Comparison of ENCODE assay signal across 9 cellular contexts in the genomic region with DNA sequence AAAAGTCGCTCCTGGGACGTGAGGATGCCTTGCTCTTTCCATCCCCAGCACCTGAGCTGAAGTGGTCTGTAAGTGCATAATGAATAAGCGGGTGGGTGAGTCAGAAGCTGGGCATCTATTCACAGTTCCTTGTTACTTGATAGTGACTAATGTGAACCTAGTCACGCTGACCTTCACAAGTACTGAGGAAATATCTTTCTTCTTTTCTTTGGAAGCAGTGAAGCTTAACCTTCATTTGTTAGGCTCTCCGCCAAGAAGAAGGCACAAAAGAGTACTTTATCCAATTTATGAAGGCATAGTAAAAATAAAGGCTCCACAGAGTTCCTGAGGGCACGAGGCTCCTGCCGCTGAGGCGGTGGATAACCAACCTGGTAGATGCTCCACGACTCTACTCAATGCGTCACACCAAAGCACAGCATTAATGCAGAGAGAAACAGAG.
DNase-seq lines count a peak whose midpoint lies in the region; ATAC-seq, FAIRE-seq and TF ChIP-seq lines count a peak whose summit lies in the region.
"Had no signal": no experiment of that assay in that cellular context is flagged by ENCODE, and none has a peak within 500 bp of the region (broad histone marks: within the 10 kb centered on the region; RNA-seq: fewer than 3 reads in every experiment).

No MANE protein-coding gene starts in this region.

- intact Hi-C loops in sciatic nerve (cut with DNase I): no loop called here

- H3K4me2 ChIP-seq in astrocyte (ENCODE audit: low read length): peak overlapping the region; percentile 75

- H3K36me3 ChIP-seq in astrocyte (ENCODE audit: insufficient read depth, low read length): no peaks in the 10 kb centered on the region

- TF ChIP-seq CTCF in astrocyte (IDR thresholded peaks at IDR 0.05; ENCODE audit: insufficient read depth, low read depth, low read length): no peak

- H3K9me3 Mint-ChIP-seq in astrocyte (ENCODE audit: unreplicated experiment) (no peaks in the 10 kb centered on the region), T-cell (peaks cover 4 to 15% (median 12%) of the 10 kb centered on the region in 3 donors)

- H3K27ac Mint-ChIP-seq in astrocyte (ENCODE audit: unreplicated experiment) (peak overlapping the region; percentile 87), T-cell (no peak overlapping the region)

- H3K36me3 Mint-ChIP-seq in astrocyte (ENCODE audit: low read depth, unreplicated experiment) (no peaks in the 10 kb centered on the region), T-cell (no peaks in the 10 kb centered on the region)

- no peaks in the 10 kb centered on the region for H3K9me3 ChIP-seq in astrocyte (ENCODE audit: insufficient read depth, low read depth, low read length)

- peaks cover 19% of the 10 kb centered on the region for H3K4me1 ChIP-seq in astrocyte (ENCODE audit: insufficient read depth, low read length)

- no peaks in the 10 kb centered on the region for H3K27me3 Mint-ChIP-seq in astrocyte (ENCODE audit: low read depth, unreplicated experiment)
- no peaks in the 10 kb centered on the region for H3K27me3 Mint-ChIP-seq in T-cell

- H3K27ac ChIP-seq in astrocyte (ENCODE audit: low read depth, low read length): peak overlapping the region; percentile 66

- H3K4me3 ChIP-seq in astrocyte (ENCODE audit: insufficient read depth, low read depth, low read length): peak overlapping the region; percentile 19
- H3K4me3 ChIP-seq: K562 had no signal

- peak; percentile 99 for FAIRE-seq in astrocyte (lab: Jason Lieb, UNC)
- FAIRE-seq: K562 had no signal

- H3K4me1 Mint-ChIP-seq in astrocyte (ENCODE audit: low read depth, unreplicated experiment) (peaks cover 23% of the 10 kb centered on the region), T-cell (no peaks in the 10 kb centered on the region)

- no peaks in the 10 kb centered on the region for H3K27me3 ChIP-seq in astrocyte (ENCODE audit: insufficient read depth, low read length)

- peak overlapping the region; percentile 21 for H3K9ac ChIP-seq in astrocyte (ENCODE audit: low read length)

- ATAC-seq in T-cell (replicated peaks in 1 of 4) (no peak), sciatic nerve (no peak), GM21528 (IDR thresholded peaks at IDR 0.05; ENCODE audit: low FRiP score, unreplicated experiment) (no peak), HG03521 (IDR thresholded peaks at IDR 0.05; ENCODE audit: unreplicated experiment) (no peak)
- ATAC-seq: K562 had no signal

- DNase-seq in AG20443 (ENCODE audit: low spot score) (peak; percentile 51), LHCN-M2 (ENCODE audit: low read depth) (peak; percentile 77), astrocyte (ENCODE audit: low read depth) (peak; percentile 98), left kidney (ENCODE audit: low read depth, low spot score) (peak; percentile 52), T-cell (no peak), sciatic nerve (ENCODE audit: low spot score) (no peak)

- POLR2A ChIA-PET in T-cell (lab: Charles Lee): no interaction called here

- H3K79me2 ChIP-seq in astrocyte (ENCODE audit: insufficient read depth, low read length): no peaks in the 10 kb centered on the region

- CTCF ChIA-PET in T-cell (lab: Charles Lee): no interaction called here

- peak overlapping the region; percentile 25 for H2AFZ ChIP-seq in astrocyte (ENCODE audit: low read depth, low read length)

- H3K4me3 Mint-ChIP-seq in astrocyte (ENCODE audit: unreplicated experiment) (no peak overlapping the region), T-cell (no peak overlapping the region)

- H4K20me1 ChIP-seq in astrocyte (ENCODE audit: insufficient read depth, low read length): no peaks in the 10 kb centered on the region

Comparison
In these comparisons a context has a peak if more than half of its experiments do, and no peak if none do; other contexts are left out.
1. DNase-seq: peak in AG20443 (single experiment), LHCN-M2 (single experiment), astrocyte (single experiment) and left kidney (single experiment); none in T-cell (0 of 34) and sciatic nerve (single experiment).